Comparison of ENCODE assay signal across 22 cellular contexts in the genomic region with DNA sequence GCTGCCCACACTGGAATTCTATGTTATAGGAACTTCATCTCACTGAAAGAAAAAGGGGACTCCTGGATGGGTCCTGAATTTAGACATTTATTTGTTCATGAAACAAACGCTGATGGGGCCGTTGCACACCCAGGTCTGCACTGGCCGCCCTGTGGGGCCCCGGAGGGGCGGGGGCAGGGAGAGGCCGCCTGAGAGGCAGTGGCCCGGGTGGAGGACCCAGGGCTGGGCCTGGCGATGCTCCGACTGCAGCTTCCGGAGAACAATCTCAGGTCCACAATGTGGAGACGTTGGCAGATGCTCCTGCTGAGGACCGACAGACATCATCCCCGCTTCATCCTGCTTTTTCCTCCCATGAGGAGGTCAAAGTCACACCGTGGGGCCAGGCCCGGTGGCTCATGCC. TPM values are rescaled to one million over a fixed set of nuclear protein-coding genes. Genes with fewer than 3 reads are reported as not detected.
DNase-seq lines count a peak whose midpoint lies in the region; ATAC-seq, FAIRE-seq and TF ChIP-seq lines count a peak whose summit lies in the region.
"Had no signal": no experiment of that assay in that cellular context is flagged by ENCODE, and none has a peak within 500 bp of the region (broad histone marks: within the 10 kb centered on the region; RNA-seq: fewer than 3 reads in every experiment).

No MANE protein-coding gene starts in this region.

- ATAC-seq in A549 = no peak

- POLR2A ChIA-PET in A549 (lab: Yijun Ruan, JAX) (no interaction called here), HEK293 (lab: Yijun Ruan, JAX) (no interaction called here)

- H2AFZ ChIP-seq in neuronal stem cell (ENCODE audit: low read length) (no peak overlapping the region), Karpas-422 (ENCODE audit: low read length) (no peak overlapping the region)

- no peaks in the 10 kb centered on the region for H4K20me1 ChIP-seq in Karpas-422 (ENCODE audit: insufficient read depth, low read depth, low read length)

- CTCF ChIA-PET in A549 (lab: Yijun Ruan, JAX) = interaction anchor here (3.0 kb wide), 1 partner anchor 11 kb away, joined by 12 read pairs; no protein-coding TSS in a partner anchor
- CTCF ChIA-PET in HEK293 (lab: Yijun Ruan, JAX) = interaction anchor here (1.7 kb wide), 1 partner anchor 10 kb away, joined by 8 read pairs; no protein-coding TSS in a partner anchor

- DNase-seq in A549 (ENCODE audit: low read depth in 1 of 2, low spot score in 1 of 2) (no peak), chondrocyte (ENCODE audit: low spot score) (peak; percentile 59), neuronal stem cell (ENCODE audit: low spot score) (no peak), NCI-H345 (lab: John Stamatoyannopoulos, UW) (no peak), Karpas-422 (no peak), RKO (ENCODE audit: low spot score) (no peak), kidney tubule cell (ENCODE audit: low spot score) (no peak)
- DNase-seq: C1 segment of cervical spinal cord; CD8-positive, alpha-beta memory T cell; H9; MG63; NCI-H1048; NCI-H1436; NCI-H2029; NCI-H2171; NK-92 treated with Interleukin-12 subunit alpha and Interleukin-12 subunit beta, amount 100 ng/mL, for 24 hours; RPMI8226 had no signal

- H3K4me1 ChIP-seq in A549 = peaks cover 30% of the 10 kb centered on the region
- no peaks in the 10 kb centered on the region for H3K4me1 ChIP-seq in HEK293 (ENCODE audit: control insufficient read depth, insufficient read depth, low read length)
- H3K4me1 ChIP-seq in neuronal stem cell (ENCODE audit: control insufficient read depth in 2 of 2, insufficient read depth in 1 of 2, low read depth in 1 of 2, low read length in 2 of 2) = peaks cover 10 to 13% of the 10 kb centered on the region in 2 donors
- no peaks in the 10 kb centered on the region for H3K4me1 ChIP-seq in Karpas-422 (ENCODE audit: low read length)

- H4K91ac ChIP-seq in neuronal stem cell (ENCODE audit: low read depth, low read length, poor library complexity) = no peak overlapping the region

- H2BK12ac ChIP-seq in neuronal stem cell (ENCODE audit: low read length) = peak overlapping the region; percentile 75

- no peak overlapping the region for H4K8ac ChIP-seq in neuronal stem cell (ENCODE audit: low read depth, low read length)

- H3K27me3 ChIP-seq in neuronal stem cell (ENCODE audit: control insufficient read depth in 3 of 3, insufficient read depth in 3 of 3, low read depth in 1 of 3, low read length in 3 of 3) (no peaks in the 10 kb centered on the region), Karpas-422 (ENCODE audit: low read length) (no peaks in the 10 kb centered on the region)
- H3K27me3 ChIP-seq: MG63 had no signal

- H3K9me3 ChIP-seq in A549 (no peaks in the 10 kb centered on the region), HEK293 (ENCODE audit: control insufficient read depth, insufficient read depth, low read depth, low read length) (no peaks in the 10 kb centered on the region), neuronal stem cell (replicated peaks in 1 of 2; ENCODE audit: control insufficient read depth in 2 of 2, insufficient read depth in 1 of 2, low read depth in 1 of 2, low read length in 2 of 2) (peaks cover 0 to 2% of the 10 kb centered on the region in 2 donors), Karpas-422 (ENCODE audit: low read length) (no peaks in the 10 kb centered on the region)
- H3K9me3 ChIP-seq: MG63 had no signal

- H2BK120ac ChIP-seq in neuronal stem cell (ENCODE audit: low read depth, low read length) = peak overlapping the region; percentile 56

- no peaks in the 10 kb centered on the region for H3K9me2 ChIP-seq in Karpas-422 (replicated peaks; ENCODE audit: insufficient read depth, low read length)

- no peaks in the 10 kb centered on the region for H3K79me2 ChIP-seq in Karpas-422 (ENCODE audit: low read length)

- H3K4me1 Mint-ChIP-seq in chondrocyte (ENCODE audit: low read depth) = peaks cover 33% of the 10 kb centered on the region
- H3K4me1 Mint-ChIP-seq: CD8-positive, alpha-beta memory T cell had no signal

- H3K9ac ChIP-seq in neuronal stem cell (ENCODE audit: low read depth, low read length, poor library complexity) (peak overlapping the region; percentile 21), Karpas-422 (ENCODE audit: low read length) (no peak overlapping the region)

- H3K27ac Mint-ChIP-seq in chondrocyte (ENCODE audit: unreplicated experiment) = peak overlapping the region; percentile 41
- H3K27ac Mint-ChIP-seq: CD8-positive, alpha-beta memory T cell had no signal

- no peak overlapping the region for H3K14ac ChIP-seq in neuronal stem cell (ENCODE audit: low read length)

- no peak for TF ChIP-seq POLR2A in A549 (IDR thresholded peaks at IDR 0.05; ENCODE audit: low read length)

- no peak for TF ChIP-seq CTCF in A549 (IDR thresholded peaks at IDR 0.05)
- TF ChIP-seq CTCF in HEK293 (tag by site-specific recombination; IDR thresholded peaks at IDR 0.05) = no peak
- no peak for TF ChIP-seq CTCF in chondrocyte (IDR thresholded peaks at IDR 0.05)

- peak overlapping the region; percentile 5 for H3K23ac ChIP-seq in neuronal stem cell (ENCODE audit: low read depth, low read length, poor library complexity)

- H2BK5ac ChIP-seq in neuronal stem cell (ENCODE audit: low read length) = peak overlapping the region; percentile 95

- H3K4me3 ChIP-seq in A549 (peak overlapping the region; percentile 58; the same call in 2 of the 3 replicates), HEK293 (ENCODE audit: low read depth, low read length) (no peak overlapping the region), neuronal stem cell (ENCODE audit: low read length in 2 of 2) (no peak overlapping the region), Karpas-422 (ENCODE audit: low read length) (no peak overlapping the region)
- H3K4me3 ChIP-seq: MG63 had no signal

- peak overlapping the region; percentile 84 for H3K4ac ChIP-seq in neuronal stem cell (ENCODE audit: low read length)

- peak overlapping the region; percentile 96 for H2AK5ac ChIP-seq in neuronal stem cell (ENCODE audit: low read depth, low read length)

- H2BK15ac ChIP-seq in neuronal stem cell (ENCODE audit: low read length) = peak overlapping the region; percentile 58

- FAIRE-seq in A549 (lab: Jason Lieb, UNC) = no peak
- FAIRE-seq: D721Med had no signal

- H3K4me3 Mint-ChIP-seq in chondrocyte (ENCODE audit: unreplicated experiment) = no peak overlapping the region
- H3K4me3 Mint-ChIP-seq: CD8-positive, alpha-beta memory T cell had no signal

- no peaks in the 10 kb centered on the region for H3K36me3 Mint-ChIP-seq in chondrocyte (ENCODE audit: low read depth)
- H3K36me3 Mint-ChIP-seq: CD8-positive, alpha-beta memory T cell had no signal

- WGBS in A549 (ENCODE audit: missing lambda C conversion rate) = 98% methylated on average over 5 of the region's 15 CpGs
- WGBS in neuronal stem cell (ENCODE audit: extremely low coverage in 2 of 2, insufficient read length in 2 of 2, insufficient replicate concordance in 1 of 2), 2 donors = no CpG with 5 or more reads among the region's 15 CpGs

- no peak for TF ChIP-seq RAD21 in A549 (conservative IDR thresholded peaks at IDR 0.05 in 1 of 2, IDR thresholded peaks at IDR 0.05 in 1 of 2)

- peak overlapping the region; percentile 70 for H3K18ac ChIP-seq in neuronal stem cell (ENCODE audit: low read length)

- H3K27ac ChIP-seq in A549 = peak overlapping the region; percentile 98 to 100
- no peak overlapping the region for H3K27ac ChIP-seq in HEK293 (ENCODE audit: extremely low read depth, low read depth, low read length)
- no peak overlapping the region for H3K27ac ChIP-seq in neuronal stem cell (replicated peaks; ENCODE audit: low read length)
- H3K27ac ChIP-seq in Karpas-422 (ENCODE audit: low read length) = no peak overlapping the region

- peaks cover 5% of the 10 kb centered on the region for H3K79me1 ChIP-seq in neuronal stem cell (ENCODE audit: low read depth, low read length)

- TF ChIP-seq EP300 in A549 (IDR thresholded peaks at IDR 0.05) = no peak

- no peaks in the 10 kb centered on the region for H3K27me3 Mint-ChIP-seq in chondrocyte (ENCODE audit: low read depth)

- H3K36me3 ChIP-seq in HEK293 (ENCODE audit: control insufficient read depth in 2 of 2, insufficient read depth in 1 of 2, low read length in 2 of 2) (no peaks in the 10 kb centered on the region), neuronal stem cell (replicated peaks in 1 of 2; ENCODE audit: control insufficient read depth in 2 of 2, insufficient read depth in 2 of 2, low read length in 2 of 2) (no peaks in the 10 kb centered on the region), Karpas-422 (ENCODE audit: insufficient read depth, low read length) (no peaks in the 10 kb centered on the region)
- H3K36me3 ChIP-seq: MG63 had no signal

- H3K4me2 ChIP-seq in A549 (peak overlapping the region; percentile 74), neuronal stem cell (ENCODE audit: insufficient read depth, low read length, poor library complexity, severe bottlenecking) (no peak overlapping the region), Karpas-422 (ENCODE audit: low read depth, low read length, poor library complexity, severe bottlenecking) (no peak overlapping the region)

- H3K9me3 Mint-ChIP-seq in chondrocyte (ENCODE audit: low read depth) = no peaks in the 10 kb centered on the region
- H3K9me3 Mint-ChIP-seq: CD8-positive, alpha-beta memory T cell; H9 had no signal

RNA-seq across cellular contexts. Expression of a gene that starts 16.3 kb away (rescaled TPM):
- polyA plus RNA-seq in A549 (2011; rRNA removed) (144 and 207 TPM in 2 replicates), A549 (2017; fragmentation: RNase III; extraction: RNeasy Plus Mini Kit Qiagen cat#74134 plus additional on column Dnase treatment) (264 to 299 TPM (median 285 TPM) in 3 replicates)
- polyA plus RNA-seq in A549 (2012; cell fraction: cytosol; rRNA removed) = 326 and 379 TPM in 2 replicates
- 472 and 807 TPM in 2 replicates for polyA plus RNA-seq in A549 (2012; cell fraction: nucleus; rRNA removed)
- polyA minus RNA-seq in A549 (2011; rRNA and poly(A)+ RNA removed) = 224 and 254 TPM in 2 replicates
- total RNA-seq in chondrocyte = 281 to 343 TPM (median 285 TPM) in 3 replicates
- polyA plus RNA-seq in neuronal stem cell (2013, experiment 1 of 2) = 412 TPM
- 415 TPM for polyA plus RNA-seq in neuronal stem cell (2013, experiment 2 of 2)
- 170 and 172 TPM in 2 replicates for total RNA-seq in Karpas-422 (2014; rRNA removed; shearing (Covaris generic); ENCODE audit: low replicate concordance)

RNA-seq across cellular contexts. Expression of a gene that starts 30.0 kb away (rescaled TPM):
- 38.3 and 46.5 TPM in 2 replicates for polyA plus RNA-seq in A549 (2011; rRNA removed)
- polyA plus RNA-seq in A549 (2012; cell fraction: cytosol; rRNA removed) = 44.9 and 58.4 TPM in 2 replicates
- 75.9 and 95.3 TPM in 2 replicates for polyA plus RNA-seq in A549 (2012; cell fraction: nucleus; rRNA removed)
- polyA plus RNA-seq in A549 (2017; fragmentation: RNase III; extraction: RNeasy Plus Mini Kit Qiagen cat#74134 plus additional on column Dnase treatment) = 56.9 to 62.7 TPM (median 61.4 TPM) in 3 replicates
- polyA minus RNA-seq in A549 (2011; rRNA and poly(A)+ RNA removed) = 43.2 and 57.3 TPM in 2 replicates
- total RNA-seq in chondrocyte = 1.5 to 2.2 TPM (median 1.6 TPM) in 3 replicates
- 0.11 TPM for polyA plus RNA-seq in neuronal stem cell (2013, experiment 1 of 2)
- polyA plus RNA-seq in neuronal stem cell (2013, experiment 2 of 2) = 0.07 TPM
- not detected in 2 replicates for total RNA-seq in Karpas-422 (2014; rRNA removed; shearing (Covaris generic); ENCODE audit: low replicate concordance)
- total RNA-seq: CD8-positive, alpha-beta memory T cell; SK-MEL-5 had no signal
- polyA plus RNA-seq: CD8-positive, alpha-beta memory T cell had no signal

RNA-seq across cellular contexts. Expression of a gene that starts 40.8 kb away (rescaled TPM):
- polyA plus RNA-seq in A549 (2011; rRNA removed) = 2.6 and 3.2 TPM in 2 replicates
- polyA plus RNA-seq in A549 (2012; cell fraction: cytosol; rRNA removed) = 4.1 and 7.6 TPM in 2 replicates
- polyA plus RNA-seq in A549 (2012; cell fraction: nucleus; rRNA removed) = 9.8 and 12.3 TPM in 2 replicates
- 3.5 to 4.2 TPM (median 3.7 TPM) in 3 replicates for polyA plus RNA-seq in A549 (2017; fragmentation: RNase III; extraction: RNeasy Plus Mini Kit Qiagen cat#74134 plus additional on column Dnase treatment)
- 4.2 and 6.4 TPM in 2 replicates for polyA minus RNA-seq in A549 (2011; rRNA and poly(A)+ RNA removed)
- 5.4 to 6.8 TPM (median 6.0 TPM) in 3 replicates for total RNA-seq in chondrocyte
- 56.3 TPM for polyA plus RNA-seq in neuronal stem cell (2013, experiment 1 of 2)
- polyA plus RNA-seq in neuronal stem cell (2013, experiment 2 of 2) = 54.0 TPM
- not detected in 2 replicates for total RNA-seq in Karpas-422 (2014; rRNA removed; shearing (Covaris generic); ENCODE audit: low replicate concordance)
- total RNA-seq: CD8-positive, alpha-beta memory T cell; HT-29; OCI-LY7 had no signal
- polyA plus RNA-seq: CD8-positive, alpha-beta memory T cell had no signal

RNA-seq across cellular contexts. Expression of a gene that starts 46.7 kb away (rescaled TPM):
- 0.15 and 0.31 TPM in 2 replicates for polyA plus RNA-seq in A549 (2011; rRNA removed)
- 0.16 and 0.26 TPM in 2 replicates for polyA plus RNA-seq in A549 (2012; cell fraction: cytosol; rRNA removed)
- polyA plus RNA-seq in A549 (2012; cell fraction: nucleus; rRNA removed) = 4.7 and 5.9 TPM in 2 replicates
- polyA plus RNA-seq in A549 (2017; fragmentation: RNase III; extraction: RNeasy Plus Mini Kit Qiagen cat#74134 plus additional on column Dnase treatment) = 0.26 to 0.55 TPM (median 0.32 TPM) in 3 replicates
- not detected in 2 replicates for polyA minus RNA-seq in A549 (2011; rRNA and poly(A)+ RNA removed)
- total RNA-seq in chondrocyte = 0.37 to 0.51 TPM in 2 of 3 replicates, not detected in the other
- 1.2 TPM for polyA plus RNA-seq in neuronal stem cell (2013, experiment 1 of 2)
- 1.3 TPM for polyA plus RNA-seq in neuronal stem cell (2013, experiment 2 of 2)
- total RNA-seq in Karpas-422 (2014; rRNA removed; shearing (Covaris generic); ENCODE audit: low replicate concordance) = not detected in 2 replicates
- total RNA-seq: CD8-positive, alpha-beta memory T cell; HT-29; OCI-LY7; SK-MEL-5 had no signal
- polyA plus RNA-seq: CD8-positive, alpha-beta memory T cell had no signal

RNA-seq across cellular contexts. Expression of a gene that starts 59.9 kb away (rescaled TPM):
- polyA plus RNA-seq in A549 (2011; rRNA removed) (0.21 and 0.36 TPM in 2 replicates), A549 (2017; fragmentation: RNase III; extraction: RNeasy Plus Mini Kit Qiagen cat#74134 plus additional on column Dnase treatment) (0.18 to 0.39 TPM (median 0.24 TPM) in 3 replicates)
- polyA plus RNA-seq in A549 (2012; cell fraction: cytosol; rRNA removed) = 0.53 and 0.69 TPM in 2 replicates
- 0.34 and 0.65 TPM in 2 replicates for polyA plus RNA-seq in A549 (2012; cell fraction: nucleus; rRNA removed)
- polyA minus RNA-seq in A549 (2011; rRNA and poly(A)+ RNA removed) = 0.44 TPM in 1 of 2 replicates, not detected in the other
- not detected in 3 replicates for total RNA-seq in chondrocyte
- 1.9 TPM for polyA plus RNA-seq in neuronal stem cell (2013, experiment 1 of 2)
- 1.9 TPM for polyA plus RNA-seq in neuronal stem cell (2013, experiment 2 of 2)
- not detected in 2 replicates for total RNA-seq in Karpas-422 (2014; rRNA removed; shearing (Covaris generic); ENCODE audit: low replicate concordance)
- total RNA-seq: CD8-positive, alpha-beta memory T cell; HT-29; OCI-LY7; SK-MEL-5 had no signal
- polyA plus RNA-seq: CD8-positive, alpha-beta memory T cell had no signal

Comparison
In these comparisons a context has a peak if more than half of its experiments do, and no peak if none do; other contexts are left out.
1. H3K27ac ChIP-seq: peak in A549 (2 of 2); none in HEK293 (single experiment), neuronal stem cell (single experiment) and Karpas-422 (single experiment).